7 cellular contexts compared by ENCODE assay signal in the genomic region with DNA sequence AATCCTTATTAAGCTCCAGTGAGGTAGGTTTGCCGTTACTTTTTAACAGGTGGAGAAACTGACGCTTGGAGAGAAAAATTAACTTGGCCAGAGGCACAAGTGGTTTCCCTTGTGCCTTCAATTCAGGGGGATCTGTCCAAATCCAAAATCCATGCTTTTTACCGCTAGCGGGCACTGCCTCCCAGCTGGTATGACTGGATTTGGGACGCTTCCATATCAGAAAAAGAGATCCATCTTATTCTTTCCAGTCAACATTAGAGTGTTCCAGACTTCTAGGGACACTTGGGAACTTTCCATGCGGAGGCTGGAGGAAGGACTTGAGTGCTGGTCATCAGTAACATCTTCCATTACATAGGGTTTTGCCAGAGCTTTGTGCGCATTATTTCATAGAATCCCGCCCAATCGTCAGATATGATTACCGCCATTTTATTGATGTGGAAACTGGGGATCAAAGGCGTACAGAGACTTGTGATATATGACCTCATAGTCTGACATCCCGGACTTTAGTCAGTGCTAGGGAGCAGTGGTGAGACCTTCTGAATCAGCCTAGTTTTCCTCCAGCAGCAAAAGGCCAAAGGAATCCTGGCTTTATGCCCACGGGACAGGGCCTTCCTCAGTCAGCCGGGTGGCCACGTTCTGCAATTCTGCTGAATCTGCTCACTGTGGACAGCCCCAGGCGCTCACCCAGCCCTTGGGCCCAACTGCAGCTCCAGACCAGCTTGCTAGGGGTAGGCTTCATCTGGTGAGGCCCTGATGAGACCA. TPM values are rescaled to one million over a fixed set of nuclear protein-coding genes. Genes with fewer than 3 reads are reported as not detected.
DNase-seq lines count a peak whose midpoint lies in the region; ATAC-seq and TF ChIP-seq lines count a peak whose summit lies in the region.
"Had no signal": no experiment of that assay in that cellular context is flagged by ENCODE, and none has a peak within 500 bp of the region (broad histone marks: within the 10 kb centered on the region; RNA-seq: fewer than 3 reads in every experiment).

No MANE protein-coding gene starts in this region.

- no peak overlapping the region for H2AFZ ChIP-seq in ACC112 (ENCODE audit: low read length, unreplicated experiment)

- H3K27me3 Mint-ChIP-seq in type B pancreatic cell: no peaks in the 10 kb centered on the region

- no peaks in the 10 kb centered on the region for H3K79me2 ChIP-seq in ACC112 (ENCODE audit: control insufficient read depth, insufficient read depth, low read length, unreplicated experiment)

- intact Hi-C loops in left cardiac atrium (cut with DNase I): loop anchor here (5.0 kb wide), 2 partner anchors 123 to 128 kb away; no protein-coding TSS in a partner anchor

- H3K9me3 Mint-ChIP-seq in type B pancreatic cell: no peaks in the 10 kb centered on the region

- no peaks in the 10 kb centered on the region for H3K27me3 ChIP-seq in ACC112 (ENCODE audit: insufficient read depth, low read length)

- DNase-seq in RPMI8226: peak; percentile 65
- DNase-seq in left cardiac atrium: peak; percentile 60
- no peak for DNase-seq in type B pancreatic cell (ENCODE audit: extremely low spot score, unreplicated experiment)

- peak in 1 of 2 donors; percentile 45 for ATAC-seq in left cardiac atrium
- ATAC-seq in GM18909 (IDR thresholded peaks at IDR 0.05; ENCODE audit: poor library complexity, unreplicated experiment): no peak
- no peak for ATAC-seq in GM21526 (IDR thresholded peaks at IDR 0.05; ENCODE audit: low FRiP score, unreplicated experiment)

- no peak for TF ChIP-seq CTCF in type B pancreatic cell (conservative IDR thresholded peaks at IDR 0.05)

- H3K27ac ChIP-seq in ACC112 (ENCODE audit: low read depth, low read length): peak overlapping the region; percentile 78

- H3K4me1 Mint-ChIP-seq in type B pancreatic cell (ENCODE audit: unreplicated experiment): peaks cover 23% of the 10 kb centered on the region

- peak overlapping the region; percentile 87 for H3K27ac Mint-ChIP-seq in type B pancreatic cell

- H3K36me3 Mint-ChIP-seq in type B pancreatic cell: no peaks in the 10 kb centered on the region

- peak overlapping the region; percentile 90 for H3K4me3 Mint-ChIP-seq in type B pancreatic cell

- no peaks in the 10 kb centered on the region for H3K36me3 ChIP-seq in ACC112 (ENCODE audit: insufficient read depth, low read length)

- H3K4me1 ChIP-seq in ACC112 (ENCODE audit: control insufficient read depth, insufficient read depth, low read length, unreplicated experiment): peaks cover 43% of the 10 kb centered on the region

- peak overlapping the region; percentile 80 for H3K4me3 ChIP-seq in ACC112 (ENCODE audit: low read depth, low read length)

RNA-seq across cellular contexts. Expression of a gene that starts 1.1 kb away (rescaled TPM):
- total RNA-seq in left cardiac atrium (10 to 100 TPM; 17.3 to 25.7 TPM), type B pancreatic cell (ENCODE audit: low replicate concordance) (41.3 and 50.4 TPM in 2 replicates)

RNA-seq across cellular contexts. Expression of a gene that starts 45.0 kb away (rescaled TPM):
- 10 to 100 TPM; 71.8 to 87.4 TPM for total RNA-seq in left cardiac atrium
- 39.8 and 59.2 TPM in 2 replicates for total RNA-seq in type B pancreatic cell (ENCODE audit: low replicate concordance)

RNA-seq across cellular contexts. Expression of a gene that starts 55.9 kb away (rescaled TPM):
- 1 to 10 TPM; 5.4 to 10.0 TPM for total RNA-seq in left cardiac atrium
- not detected in 2 replicates for total RNA-seq in type B pancreatic cell (ENCODE audit: low replicate concordance)
- total RNA-seq: kidney epithelial cell had no signal
